Comparison of ENCODE assay signal across 8 cellular contexts in genomic region chr14:75267141-75267601, GRCh38. TPM values are rescaled to one million over a fixed set of nuclear protein-coding genes. Genes with fewer than 3 reads are reported as not detected.
DNase-seq lines count a peak whose midpoint lies in the region; ATAC-seq, FAIRE-seq and TF ChIP-seq lines count a peak whose summit lies in the region.
"Had no signal": no experiment of that assay in that cellular context is flagged by ENCODE, and none has a peak within 500 bp of the region (broad histone marks: within the 10 kb centered on the region; RNA-seq: fewer than 3 reads in every experiment).

No MANE protein-coding gene starts in this region.

- no peak for TF ChIP-seq CTCF in fibroblast of the aortic adventitia (IDR thresholded peaks at IDR 0.05; ENCODE audit: insufficient read depth, low read length)
- no peak for TF ChIP-seq CTCF in neutrophil (IDR thresholded peaks at IDR 0.05)

- DNase-seq in fibroblast of the aortic adventitia (ENCODE audit: low read depth) = peak; percentile 82
- DNase-seq in NCI-H1417 (lab: John Stamatoyannopoulos, UW) = no peak
- no peak for DNase-seq in frontal cortex (ENCODE audit: low spot score in 2 of 2)
- DNase-seq in OCI-M1 (lab: John Stamatoyannopoulos, UW) = no peak
- DNase-seq: T-helper 1 cell had no signal

- H3K27me3 ChIP-seq in neutrophil = no peaks in the 10 kb centered on the region

- no peaks in the 10 kb centered on the region for H3K36me3 ChIP-seq in neutrophil
- no peaks in the 10 kb centered on the region for H3K36me3 ChIP-seq in urinary bladder (ENCODE audit: insufficient read depth)

- H3K4me3 ChIP-seq in fibroblast of the aortic adventitia (ENCODE audit: low read depth, low read length) = no peak overlapping the region
- H3K4me3 ChIP-seq in neutrophil (ENCODE audit: low read depth in 1 of 2, low read length in 1 of 2) = no peak overlapping the region
- H3K4me3 ChIP-seq in urinary bladder (ENCODE audit: low read depth, low read length) = no peak overlapping the region

- 16% methylated on average over 2 of the region's 2 CpGs for WGBS in urinary bladder

- H3K9me3 ChIP-seq in neutrophil = no peaks in the 10 kb centered on the region

- H3K4me1 ChIP-seq in neutrophil (ENCODE audit: control insufficient read depth in 1 of 2, insufficient read depth in 1 of 2, low read depth in 1 of 2, low read length in 1 of 2) = peaks cover 28 to 41% of the 10 kb centered on the region in 2 experiments
- H3K4me1 ChIP-seq in urinary bladder (ENCODE audit: insufficient read depth) = no peaks in the 10 kb centered on the region

- FAIRE-seq in frontal cortex (lab: Jason Lieb, UNC) = no peak

- H3K27ac ChIP-seq in neutrophil (peak overlapping the region; percentile 93), urinary bladder (ENCODE audit: low read depth) (peak overlapping the region; percentile 60)

- peak; percentile 95 for ATAC-seq in SK-N-SH treated with all-trans-retinoic acid at 6 μM for 48 hours

TF ChIP-seq in SK-N-SH treated with all-trans-retinoic acid at 6 μM for 48 hours, 23 proteins besides CTCF, POLR2A, EP300 and RAD21:
- TF ChIP-seq ZNF70 (CRISPR knock-in tag; IDR thresholded peaks at IDR 0.05) = no peak
- no peak for TF ChIP-seq SNAI2 (CRISPR knock-in tag; IDR thresholded peaks at IDR 0.05)
- no peak for TF ChIP-seq CSDC2 (CRISPR knock-in tag; IDR thresholded peaks at IDR 0.05)
- no peak for TF ChIP-seq ESRRG (CRISPR knock-in tag; IDR thresholded peaks at IDR 0.05)
- TF ChIP-seq CSRNP3 (CRISPR knock-in tag; IDR thresholded peaks at IDR 0.05) = no peak
- TF ChIP-seq PATZ1 (CRISPR knock-in tag; IDR thresholded peaks at IDR 0.05; ENCODE audit: borderline replicate concordance) = no peak
- no peak for TF ChIP-seq ZC3H10 (CRISPR knock-in tag; IDR thresholded peaks at IDR 0.05)
- TF ChIP-seq ZFP30 (CRISPR knock-in tag; IDR thresholded peaks at IDR 0.05) = no peak
- no peak for TF ChIP-seq TSHZ2 (CRISPR knock-in tag; IDR thresholded peaks at IDR 0.05)
- 0 out of 2 replicates have a peak, but pooled peaks have one; percentile 34 for TF ChIP-seq CREB5 (CRISPR knock-in tag; IDR thresholded peaks at IDR 0.05; ENCODE audit: low read depth)
- TF ChIP-seq ISL1 (CRISPR knock-in tag; IDR thresholded peaks at IDR 0.05) = peak; percentile 59
- no peak for TF ChIP-seq TOX (CRISPR knock-in tag; IDR thresholded peaks at IDR 0.05; ENCODE audit: borderline replicate concordance)
- TF ChIP-seq ZNF8 (CRISPR knock-in tag; IDR thresholded peaks at IDR 0.05) = no peak
- no peak for TF ChIP-seq TCF4 (CRISPR knock-in tag; IDR thresholded peaks at IDR 0.05; ENCODE audit: borderline replicate concordance)
- TF ChIP-seq GLIS3 (CRISPR knock-in tag; IDR thresholded peaks at IDR 0.05) = no peak

RNA-seq across cellular contexts. Expression of gene FOS, which starts 11.5 kb away (rescaled TPM):
- total RNA-seq in fibroblast of the aortic adventitia (ENCODE audit: low replicate concordance) (1.4 and 26.2 TPM in 2 replicates), urinary bladder (219 TPM), frontal cortex (15.1 TPM)
- polyA plus RNA-seq in urinary bladder = 1,557 TPM
